29 cellular contexts compared by ENCODE assay signal in genomic region chr5:95524423-95524822, GRCh38.
"Had no signal": no experiment of that assay in that cellular context is flagged by ENCODE, and none has a peak within 500 bp of the region (broad histone marks: within the 10 kb centered on the region; RNA-seq: fewer than 3 reads in every experiment).

No MANE protein-coding gene starts in this region.

- H3K9ac ChIP-seq: neural progenitor cell, parathyroid adenoma had no signal

- H2AFZ ChIP-seq: neural progenitor cell, parathyroid adenoma had no signal

- DNase-seq: natural killer cell; occipital lobe; ovary; posterior cingulate gyrus; psoas muscle; right lobe of liver; sigmoid colon; small intestine; stimulated activated CD4-positive, alpha-beta T cell treated with anti-CD3 and anti-CD28 coated beads, Interleukin-15, amount 100 ng/mL, for 24 hours; stimulated activated CD4-positive, alpha-beta T cell treated with anti-CD3 and anti-CD28 coated beads, Interleukin-2, amount 100 ng/mL, for 24 hours; stimulated activated CD4-positive, alpha-beta T cell treated with anti-CD3 and anti-CD28 coated beads, Interleukin-2, amount 100 ng/mL, for 48 hours; stimulated activated CD4-positive, alpha-beta T cell treated with anti-CD3 and anti-CD28 coated beads, Interleukin-4, amount 100 ng/mL, for 24 hours; stimulated activated naive B cell treated with anti-CD40 and anti-IgM and Interleukin-4, amounts not matched to agents 10 μg/mL and 1 μg/mL and 100 μg/mL, for 72 hours; stimulated activated naive CD4-positive, alpha-beta T cell treated with Interleukin-2 at 50 U/mL for 16 hours; stomach; thyroid gland; trophoblast cell; upper lobe of left lung had no signal

- H3K36me3 ChIP-seq: ovary had no signal

- ATAC-seq: natural killer cell; psoas muscle; right cardiac atrium; right lobe of liver; stimulated activated effector memory CD8-positive, alpha-beta T cell treated with anti-CD3 and anti-CD28 coated beads, Interleukin-12 subunit alpha, Interleukin-12 subunit beta, amount 100 ng/mL, for 72 hours; stimulated activated naive B cell treated with anti-CD40 and anti-IgM and Interleukin-4, amounts not matched to agents 10 μg/mL and 1 μg/mL and 100 μg/mL, for 72 hours had no signal

- H3K4me1 ChIP-seq: neural progenitor cell, parathyroid adenoma, psoas muscle, right lobe of liver, sigmoid colon, stomach, thyroid gland, tibial nerve, upper lobe of left lung, vagina had no signal

- H3K27me3 Mint-ChIP-seq: progenitor cell of endocrine pancreas; stimulated activated naive B cell treated with anti-CD40 and anti-IgM and Interleukin-4, amounts not matched to agents 10 μg/mL and 1 μg/mL and 100 μg/mL, for 72 hours; stimulated activated naive CD8-positive, alpha-beta T cell treated with anti-CD3 and anti-CD28 coated beads, Interleukin-15, Interleukin-2, amounts not matched to agents 100 ng/mL and 50 ng/mL, for 24 hours had no signal

- H3K4me3 Mint-ChIP-seq: natural killer cell; nephron; neural progenitor cell; stimulated activated effector memory CD8-positive, alpha-beta T cell treated with anti-CD3 and anti-CD28 coated beads, Interleukin-12 subunit alpha, Interleukin-12 subunit beta, amount 100 ng/mL, for 72 hours; stimulated activated naive B cell treated with anti-CD40 and anti-IgM and Interleukin-4, amounts not matched to agents 10 μg/mL and 1 μg/mL and 100 μg/mL, for 72 hours; stimulated activated naive CD8-positive, alpha-beta T cell treated with anti-CD3 and anti-CD28 coated beads, Interleukin-15, Interleukin-2, amounts not matched to agents 100 ng/mL and 50 ng/mL, for 24 hours had no signal

- H3K9me3 ChIP-seq: ovary, psoas muscle, right lobe of liver, sigmoid colon, stomach, thoracic aorta, thyroid gland, tibial nerve, upper lobe of left lung, vagina had no signal

- H3K27ac Mint-ChIP-seq: natural killer cell; nephron; neural progenitor cell; progenitor cell of endocrine pancreas; stimulated activated effector memory CD8-positive, alpha-beta T cell treated with anti-CD3 and anti-CD28 coated beads, Interleukin-12 subunit alpha, Interleukin-12 subunit beta, amount 100 ng/mL, for 72 hours; stimulated activated naive B cell treated with anti-CD40 and anti-IgM and Interleukin-4, amounts not matched to agents 10 μg/mL and 1 μg/mL and 100 μg/mL, for 72 hours; stimulated activated naive CD8-positive, alpha-beta T cell treated with anti-CD3 and anti-CD28 coated beads, Interleukin-15, Interleukin-2, amounts not matched to agents 100 ng/mL and 50 ng/mL, for 24 hours had no signal

- H3K4me3 ChIP-seq: neural progenitor cell, ovary, psoas muscle, right lobe of liver, sigmoid colon, stomach, thoracic aorta, thyroid gland, tibial nerve, upper lobe of left lung, vagina had no signal

- FAIRE-seq: urothelium cell line had no signal

- H3K4me1 Mint-ChIP-seq: natural killer cell; nephron; neural progenitor cell; stimulated activated effector memory CD8-positive, alpha-beta T cell treated with anti-CD3 and anti-CD28 coated beads, Interleukin-12 subunit alpha, Interleukin-12 subunit beta, amount 100 ng/mL, for 72 hours had no signal

- H3K79me2 ChIP-seq: parathyroid adenoma had no signal

- H3K4me2 ChIP-seq: neural progenitor cell had no signal

- H3K9me3 Mint-ChIP-seq: natural killer cell; nephron; neural progenitor cell; stimulated activated effector memory CD8-positive, alpha-beta T cell treated with anti-CD3 and anti-CD28 coated beads, Interleukin-12 subunit alpha, Interleukin-12 subunit beta, amount 100 ng/mL, for 72 hours; stimulated activated naive B cell treated with anti-CD40 and anti-IgM and Interleukin-4, amounts not matched to agents 10 μg/mL and 1 μg/mL and 100 μg/mL, for 72 hours; stimulated activated naive CD8-positive, alpha-beta T cell treated with anti-CD3 and anti-CD28 coated beads, Interleukin-15, Interleukin-2, amounts not matched to agents 100 ng/mL and 50 ng/mL, for 24 hours had no signal

- H3K27me3 ChIP-seq: neural progenitor cell, ovary, right lobe of liver, sigmoid colon, stomach, thyroid gland, tibial nerve, upper lobe of left lung, vagina had no signal

- H3K27ac ChIP-seq: neural progenitor cell, ovary, parathyroid adenoma, psoas muscle, right lobe of liver, sigmoid colon, stomach, thoracic aorta, thyroid gland, tibial nerve, upper lobe of left lung, vagina had no signal
